ENCODE assay signal across 9 cellular contexts in genomic region chr2:6773007-6773693, GRCh38.
DNase-seq lines count a peak whose midpoint lies in the region; ATAC-seq and TF ChIP-seq lines count a peak whose summit lies in the region.
"Had no signal": no experiment of that assay in that cellular context is flagged by ENCODE, and none has a peak within 500 bp of the region (broad histone marks: within the 10 kb centered on the region; RNA-seq: fewer than 3 reads in every experiment).

No MANE protein-coding gene starts in this region.

- H3K9me3 Mint-ChIP-seq in natural killer cell treated with Interleukin-12 subunit alpha and Interleukin-12 subunit beta and Interleukin-15 and Interleukin-18, amount 100 ng/mL, for 72 hours, result no peaks in the 10 kb centered on the region
- H3K9me3 Mint-ChIP-seq: dendritic cell treated with granulocyte-macrophage colony-stimulating factor and Interleukin-4, amounts not matched to agents 40 ng/mL and 50 ng/mL, for 4 days had no signal

- H3K27me3 Mint-ChIP-seq in natural killer cell treated with Interleukin-12 subunit alpha and Interleukin-12 subunit beta and Interleukin-15 and Interleukin-18, amount 100 ng/mL, for 72 hours, result peaks cover 8 to 37% of the 10 kb centered on the region in 2 donors

- DNase-seq in COR-L47 (lab: John Stamatoyannopoulos, UW), result peak; percentile 66
- DNase-seq in NCI-H774 (lab: John Stamatoyannopoulos, UW), result peak; percentile 58
- DNase-seq in activated CD8-positive, alpha-beta memory T cell treated with anti-CD3 and anti-CD28 coated beads, Interleukin-2, amount 50 U/mL, for 1 hour (ENCODE audit: extremely low read depth), result peak; percentile 7
- no peak for DNase-seq in epithelial cell of proximal tubule (ENCODE audit: low read depth)
- DNase-seq in natural killer cell treated with Interleukin-12 subunit alpha and Interleukin-12 subunit beta and Interleukin-15 and Interleukin-18, amount 100 ng/mL, for 72 hours (ENCODE audit: low spot score), result peak; percentile 70
- peak; percentile 87 for DNase-seq in stimulated activated naive CD8-positive, alpha-beta T cell treated with anti-CD3 and anti-CD28 coated beads, Interleukin-15, Interleukin-2, amounts not matched to agents 100 U/mL and 50 U/mL, for 24 hours

- H3K4me1 Mint-ChIP-seq in natural killer cell treated with Interleukin-12 subunit alpha and Interleukin-12 subunit beta and Interleukin-15 and Interleukin-18, amount 100 ng/mL, for 72 hours (ENCODE audit: low read depth in 2 of 2), result no peaks in the 10 kb centered on the region

- no peaks in the 10 kb centered on the region for H3K36me3 Mint-ChIP-seq in natural killer cell treated with Interleukin-12 subunit alpha and Interleukin-12 subunit beta and Interleukin-15 and Interleukin-18, amount 100 ng/mL, for 72 hours

- H3K4me3 ChIP-seq in epithelial cell of proximal tubule (ENCODE audit: low read depth, low read length), result no peak overlapping the region

- ATAC-seq in GM19438 (IDR thresholded peaks at IDR 0.05; ENCODE audit: low read depth, unreplicated experiment), result peak; percentile 94
- peak; percentile 87 for ATAC-seq in HG03460 (IDR thresholded peaks at IDR 0.05; ENCODE audit: unreplicated experiment)
- peak; percentile 82 for ATAC-seq in natural killer cell treated with Interleukin-12 subunit alpha and Interleukin-12 subunit beta and Interleukin-15 and Interleukin-18, amount 100 ng/mL, for 72 hours
- ATAC-seq in stimulated activated naive CD8-positive, alpha-beta T cell treated with anti-CD3 and anti-CD28 coated beads, Interleukin-15, Interleukin-2, amounts not matched to agents 100 U/mL and 50 U/mL, for 24 hours, result peak; percentile 86

- TF ChIP-seq CTCF in epithelial cell of proximal tubule (conservative IDR thresholded peaks at IDR 0.05; ENCODE audit: low read depth, low read length), result peak; percentile 94

- H3K27ac Mint-ChIP-seq in natural killer cell treated with Interleukin-12 subunit alpha and Interleukin-12 subunit beta and Interleukin-15 and Interleukin-18, amount 100 ng/mL, for 72 hours, result no peak overlapping the region
- H3K27ac Mint-ChIP-seq: dendritic cell treated with granulocyte-macrophage colony-stimulating factor and Interleukin-4, amounts not matched to agents 40 ng/mL and 50 ng/mL, for 4 days had no signal

- no peak overlapping the region for H3K4me3 Mint-ChIP-seq in natural killer cell treated with Interleukin-12 subunit alpha and Interleukin-12 subunit beta and Interleukin-15 and Interleukin-18, amount 100 ng/mL, for 72 hours
- H3K4me3 Mint-ChIP-seq: dendritic cell treated with granulocyte-macrophage colony-stimulating factor and Interleukin-4, amounts not matched to agents 40 ng/mL and 50 ng/mL, for 4 days had no signal
